1 cellular context compared by ENCODE assay signal in genomic region chr22:19175026-19175601, GRCh38.
TF ChIP-seq lines count a peak whose summit lies in the region.

No MANE protein-coding gene starts in this region.

TF ChIP-seq in IMR-90, 13 proteins besides CTCF, POLR2A, EP300 and RAD21:
- TF ChIP-seq CEBPB (IDR thresholded peaks at IDR 0.05; ENCODE audit: low read depth, low read length) (no peak), CHD1 (IDR thresholded peaks at IDR 0.05; ENCODE audit: low read depth, low read length) (no peak), BHLHE40 (IDR thresholded peaks at IDR 0.05; ENCODE audit: low read depth, low read length) (no peak), RFX5 (IDR thresholded peaks at IDR 0.05; ENCODE audit: low read depth, low read length) (no peak), MXI1 (IDR thresholded peaks at IDR 0.05; ENCODE audit: borderline replicate concordance, low read depth, low read length) (no peak)
- TF ChIP-seq, protein P1, sequence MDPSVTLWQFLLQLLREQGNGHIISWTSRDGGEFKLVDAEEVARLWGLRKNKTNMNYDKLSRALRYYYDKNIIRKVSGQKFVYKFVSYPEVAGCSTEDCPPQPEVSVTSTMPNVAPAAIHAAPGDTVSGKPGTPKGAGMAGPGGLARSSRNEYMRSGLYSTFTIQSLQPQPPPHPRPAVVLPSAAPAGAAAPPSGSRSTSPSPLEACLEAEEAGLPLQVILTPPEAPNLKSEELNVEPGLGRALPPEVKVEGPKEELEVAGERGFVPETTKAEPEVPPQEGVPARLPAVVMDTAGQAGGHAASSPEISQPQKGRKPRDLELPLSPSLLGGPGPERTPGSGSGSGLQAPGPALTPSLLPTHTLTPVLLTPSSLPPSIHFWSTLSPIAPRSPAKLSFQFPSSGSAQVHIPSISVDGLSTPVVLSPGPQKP (IDR thresholded peaks at IDR 0.05; ENCODE audit: borderline replicate concordance, low read depth, low read length), result no peak
